In genomic region chr2:152260939-152261338, GRCh38 we compare ENCODE assay signal across 8 cellular contexts.
"Had no signal": no experiment of that assay in that cellular context is flagged by ENCODE, and none has a peak within 500 bp of the region (broad histone marks: within the 10 kb centered on the region; RNA-seq: fewer than 3 reads in every experiment).

No MANE protein-coding gene starts in this region.

- H3K4me1 Mint-ChIP-seq: GM23338 had no signal

- H3K27ac Mint-ChIP-seq: GM23338 had no signal

- ATAC-seq: GM23338, HCT116 had no signal

- H2AFZ ChIP-seq: GM23338 had no signal

- H3K4me3 ChIP-seq: GM23338, HAP-1 had no signal

- H3K27ac ChIP-seq: KMS-11 had no signal

- H3K36me3 ChIP-seq: HAP-1 had no signal

- DNase-seq: H7, IMR-90, Karpas-422, KBM-7 had no signal

- H3K9ac ChIP-seq: KMS-11 had no signal

- H3K4me3 Mint-ChIP-seq: GM23338 had no signal

- H3K4me1 ChIP-seq: HAP-1 had no signal

- H3K4me2 ChIP-seq: GM23338, KMS-11 had no signal
